ENCODE assay signal across 8 cellular contexts in the genomic region with DNA sequence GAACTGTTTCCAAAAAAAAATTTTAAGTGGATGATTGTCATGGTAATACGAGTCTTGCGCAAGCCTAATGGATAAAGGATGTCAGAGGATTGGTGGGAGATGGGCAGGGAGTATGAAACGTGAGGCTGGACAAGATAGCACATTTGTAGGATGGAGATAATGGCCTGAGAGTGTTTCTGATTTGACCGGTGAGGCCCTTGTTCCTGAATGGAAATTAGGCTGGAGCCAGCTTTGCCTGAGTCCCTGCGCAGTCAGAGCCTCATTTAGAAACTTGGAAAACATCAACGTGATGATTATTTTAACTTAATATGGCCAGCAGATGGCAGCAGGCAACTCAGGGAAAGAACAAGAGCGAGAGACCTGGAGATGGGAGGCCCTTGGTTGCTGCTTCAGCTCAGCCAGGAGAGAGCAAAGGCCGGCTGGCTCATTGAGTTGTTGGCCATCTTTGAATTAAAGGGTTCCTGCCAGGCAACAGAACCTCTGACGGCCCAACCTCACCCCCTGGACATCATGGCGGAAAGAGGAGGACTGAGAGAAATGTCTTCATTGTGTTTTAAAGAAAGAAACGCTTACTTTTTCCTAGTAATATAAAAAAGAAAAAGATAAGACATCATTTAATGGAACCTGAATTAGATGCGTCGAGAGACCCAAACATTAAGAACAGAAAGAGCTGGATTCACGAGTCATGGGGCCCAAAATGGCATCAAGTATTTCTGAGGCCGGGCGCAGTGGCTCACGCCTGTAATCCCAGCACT.
DNase-seq lines count a peak whose midpoint lies in the region; ATAC-seq and TF ChIP-seq lines count a peak whose summit lies in the region.

No MANE protein-coding gene starts in this region.

- intact Hi-C loops in testis (cut with DNase I; ENCODE audit: low total_unique reads): loop anchor here (10.0 kb wide), 2 partner anchors 131 to 251 kb away; no protein-coding TSS in a partner anchor

- peaks cover 7% of the 10 kb centered on the region for H3K4me1 Mint-ChIP-seq in activated T-cell treated with anti-CD3 and anti-CD28 coated beads, Interleukin-2, amount 50 U/mL, for 72 hours (ENCODE audit: low read depth)

- H3K9me3 ChIP-seq in Peyer's patch (no peaks in the 10 kb centered on the region), testis (no peaks in the 10 kb centered on the region)

- peak; percentile 91 for DNase-seq in DMS114 treated with DMSO at 0.1 percent for 48 hours (lab: John Stamatoyannopoulos, UW; ENCODE audit: unreplicated experiment)
- peak; percentile 88 for DNase-seq in LHCN-M2 (ENCODE audit: low read depth)
- DNase-seq in Peyer's patch: peak; percentile 61 to 89 (median 65)
- DNase-seq in activated T-cell treated with anti-CD3 and anti-CD28 coated beads, Interleukin-2, amount 50 U/mL, for 72 hours: peak; percentile 57 to 63
- DNase-seq in fibroblast of the aortic adventitia (ENCODE audit: low read depth): peak; percentile 94
- peak; percentile 65 for DNase-seq in non-pigmented ciliary epithelial cell (ENCODE audit: low read depth)
- DNase-seq in testis: peak; percentile 89

- H3K27me3 ChIP-seq in Peyer's patch (no peaks in the 10 kb centered on the region), testis (no peaks in the 10 kb centered on the region)

- no peaks in the 10 kb centered on the region for H3K9me3 Mint-ChIP-seq in activated T-cell treated with anti-CD3 and anti-CD28 coated beads, Interleukin-2, amount 50 U/mL, for 72 hours

- H3K4me3 ChIP-seq in Peyer's patch: no peak overlapping the region
- no peak overlapping the region for H3K4me3 ChIP-seq in fibroblast of the aortic adventitia (ENCODE audit: low read depth, low read length)
- H3K4me3 ChIP-seq in testis: peak overlapping the region; percentile 2 to 36

- H3K27ac ChIP-seq in Peyer's patch (no peak overlapping the region), testis (no peak overlapping the region)

- H3K36me3 ChIP-seq in Peyer's patch: no peaks in the 10 kb centered on the region
- H3K36me3 ChIP-seq in testis (ENCODE audit: low read depth, missing control alignments): no peaks in the 10 kb centered on the region

- H3K4me1 ChIP-seq in Peyer's patch: no peaks in the 10 kb centered on the region
- peaks cover 11% of the 10 kb centered on the region for H3K4me1 ChIP-seq in testis

- H3K4me3 Mint-ChIP-seq in activated T-cell treated with anti-CD3 and anti-CD28 coated beads, Interleukin-2, amount 50 U/mL, for 72 hours: no peak overlapping the region

- H3K27me3 Mint-ChIP-seq in activated T-cell treated with anti-CD3 and anti-CD28 coated beads, Interleukin-2, amount 50 U/mL, for 72 hours (ENCODE audit: low read depth): no peaks in the 10 kb centered on the region

- WGBS in testis, 2 donors: 23 to 37% methylated on average over 17 of the region's 17 CpGs

- TF ChIP-seq CTCF in Peyer's patch (IDR thresholded peaks at IDR 0.05) (peak in 5 of 6 experiments; percentile 39 to 81 (median 69)), fibroblast of the aortic adventitia (IDR thresholded peaks at IDR 0.05; ENCODE audit: insufficient read depth, low read length) (peak; percentile 60), testis (IDR thresholded peaks at IDR 0.05) (peak; percentile 44 to 75 (median 54))

- H3K27ac Mint-ChIP-seq in activated T-cell treated with anti-CD3 and anti-CD28 coated beads, Interleukin-2, amount 50 U/mL, for 72 hours: no peak overlapping the region

- H3K36me3 Mint-ChIP-seq in activated T-cell treated with anti-CD3 and anti-CD28 coated beads, Interleukin-2, amount 50 U/mL, for 72 hours (ENCODE audit: insufficient read depth in 2 of 2): no peaks in the 10 kb centered on the region

- peak; percentile 93 for ATAC-seq in GM21529 (IDR thresholded peaks at IDR 0.05; ENCODE audit: unreplicated experiment)
- peak; percentile 71 to 80 for ATAC-seq in activated T-cell treated with anti-CD3 and anti-CD28 coated beads, Interleukin-2, amount 50 U/mL, for 72 hours (replicated peaks in 1 of 2)

- no peak for TF ChIP-seq POLR2A in Peyer's patch (IDR thresholded peaks at IDR 0.05)
- TF ChIP-seq POLR2A in testis (IDR thresholded peaks at IDR 0.05): no peak

Comparison
In these comparisons a context has a peak if more than half of its experiments do, and no peak if none do; other contexts are left out.
1. H3K4me3 ChIP-seq: peak in testis (2 of 2); none in Peyer's patch (0 of 4) and fibroblast of the aortic adventitia (single experiment).
2. Peak in every context shown above with its lines, with median percentiles within 50 percentile points of each other: DNase-seq and CTCF ChIP-seq.